9 cellular contexts compared by ENCODE assay signal in the genomic region with DNA sequence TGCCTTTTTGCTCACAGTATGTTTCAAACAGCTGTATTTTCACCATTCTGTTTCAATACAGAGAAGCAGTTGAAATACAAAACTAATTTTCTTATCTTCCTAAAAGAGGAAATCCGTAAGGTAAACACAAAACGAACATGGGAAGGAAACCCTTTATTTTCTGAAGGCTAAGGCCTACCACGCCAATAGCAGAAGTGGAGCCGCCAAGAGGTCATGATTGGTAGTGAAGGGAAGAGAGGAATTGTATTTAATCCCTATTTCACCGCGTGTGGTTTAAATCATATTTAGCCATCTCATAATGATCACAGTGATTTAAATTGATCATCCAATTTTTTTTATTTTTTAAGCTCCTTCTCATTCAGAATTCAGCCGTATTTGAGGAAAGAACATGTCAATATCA.
DNase-seq lines count a peak whose midpoint lies in the region; ATAC-seq, FAIRE-seq and TF ChIP-seq lines count a peak whose summit lies in the region.
"Had no signal": no experiment of that assay in that cellular context is flagged by ENCODE, and none has a peak within 500 bp of the region (broad histone marks: within the 10 kb centered on the region; RNA-seq: fewer than 3 reads in every experiment).

No MANE protein-coding gene starts in this region.

- ATAC-seq in GM18868 (IDR thresholded peaks at IDR 0.05; ENCODE audit: unreplicated experiment) = peak; percentile 60
- ATAC-seq in left lobe of liver = no peak

- H3K4me3 ChIP-seq in SK-N-MC (peak overlapping the region; percentile 41; the same call in 1 of the 2 replicates), keratinocyte (ENCODE audit: control insufficient read depth in 2 of 3, extremely low read depth in 1 of 3, insufficient read depth in 2 of 3, low read depth in 1 of 3, low read length in 3 of 3) (no peak overlapping the region)

- no peaks in the 10 kb centered on the region for H3K9me3 ChIP-seq in SK-N-MC (ENCODE audit: low read depth, low read length)
- H3K9me3 ChIP-seq in keratinocyte (ENCODE audit: control insufficient read depth, low read depth, low read length) = no peaks in the 10 kb centered on the region

- H4K20me1 ChIP-seq in keratinocyte (ENCODE audit: control insufficient read depth, extremely low read depth, insufficient read depth, low read length) = no peaks in the 10 kb centered on the region

- H3K4me1 ChIP-seq in keratinocyte (ENCODE audit: control insufficient read depth, extremely low read depth, insufficient read depth, low read length) = no peaks in the 10 kb centered on the region

- H3K27me3 ChIP-seq in keratinocyte (ENCODE audit: control insufficient read depth, extremely low read depth, insufficient read depth, low read length) = no peaks in the 10 kb centered on the region

- H3K4me2 ChIP-seq in keratinocyte (ENCODE audit: control insufficient read depth, extremely low read depth, insufficient read depth, low read depth, low read length) = no peak overlapping the region

- dilution Hi-C loops in keratinocyte (cut with MboI; ENCODE audit: extremely low pct_ligation_motif_present, low sequenced_read_pairs) = loop anchor here (25.0 kb wide), 1 partner anchor 767 kb away; a partner anchor contains a TSS

- H3K36me3 ChIP-seq in SK-N-MC (ENCODE audit: insufficient read depth, low read length) = no peaks in the 10 kb centered on the region
- H3K36me3 ChIP-seq in keratinocyte (ENCODE audit: control insufficient read depth in 2 of 2, extremely low read depth in 1 of 2, insufficient read depth in 2 of 2, low read length in 2 of 2) = no peaks in the 10 kb centered on the region

- H3K9ac ChIP-seq in SK-N-MC (ENCODE audit: insufficient read length) (no peak overlapping the region), keratinocyte (ENCODE audit: control insufficient read depth, extremely low read depth, insufficient read depth, low read length) (no peak overlapping the region)

- no peak for DNase-seq in SK-N-MC (ENCODE audit: low read depth, low spot score)
- no peak for DNase-seq in keratinocyte (ENCODE audit: low read depth, low spot score)
- DNase-seq in NCI-H226 = no peak
- DNase-seq in AG20443 (ENCODE audit: low spot score) = no peak
- no peak for DNase-seq in activated CD8-positive, alpha-beta memory T cell treated with anti-CD3 and anti-CD28 coated beads for 24 hours
- DNase-seq in left lobe of liver (ENCODE audit: low spot score) = no peak
- DNase-seq: small intestine had no signal

- H3K27ac ChIP-seq in C4-2B = no peak overlapping the region
- peak overlapping the region; percentile 61 for H3K27ac ChIP-seq in SK-N-MC
- H3K27ac ChIP-seq in keratinocyte (ENCODE audit: control insufficient read depth, insufficient read depth, low read length) = no peak overlapping the region

- no peak overlapping the region for H2AFZ ChIP-seq in keratinocyte (ENCODE audit: control insufficient read depth, low read length)

- H3K9me1 ChIP-seq in keratinocyte (ENCODE audit: control insufficient read depth, extremely low read depth, insufficient read depth, low read length) = no peaks in the 10 kb centered on the region

- TF ChIP-seq CTCF in C4-2B (conservative IDR thresholded peaks at IDR 0.05) = peak; percentile 69
- peak in 2 of 3 experiments; percentile 27 to 35 for TF ChIP-seq CTCF in keratinocyte (optimal IDR thresholded peaks at IDR 0.05 in 1 of 3, IDR thresholded peaks at IDR 0.05 in 1 of 3, conservative IDR thresholded peaks at IDR 0.05 in 1 of 3; ENCODE audit: extremely low read depth in 1 of 3, insufficient read depth in 2 of 3, low read length in 3 of 3)

- no peaks in the 10 kb centered on the region for H3K79me2 ChIP-seq in keratinocyte (ENCODE audit: control insufficient read depth, insufficient read depth, low read length)

- FAIRE-seq in keratinocyte (lab: Jason Lieb, UNC) = no peak
- FAIRE-seq: small intestine had no signal
